ENCODE assay signal across 8 cellular contexts in genomic region chr6:82589509-82590206, GRCh38.
DNase-seq lines count a peak whose midpoint lies in the region; ATAC-seq and FAIRE-seq lines count a peak whose summit lies in the region.

No MANE protein-coding gene starts in this region.

- peaks cover 12% of the 10 kb centered on the region for H3K4me1 Mint-ChIP-seq in T-helper 17 cell
- no peaks in the 10 kb centered on the region for H3K4me1 Mint-ChIP-seq in naive thymus-derived CD8-positive, alpha-beta T cell

- H3K27me3 Mint-ChIP-seq in T-helper 17 cell: peaks cover 11% of the 10 kb centered on the region
- peaks cover 0 to 3% (median 0%) of the 10 kb centered on the region in 5 donors for H3K27me3 Mint-ChIP-seq in naive thymus-derived CD8-positive, alpha-beta T cell

- ATAC-seq in GM21360 (IDR thresholded peaks at IDR 0.05; ENCODE audit: unreplicated experiment): peak; percentile 84
- ATAC-seq in T-helper 17 cell: peak; percentile 48
- no peak for ATAC-seq in GM19395 (IDR thresholded peaks at IDR 0.05; ENCODE audit: unreplicated experiment)
- ATAC-seq in naive thymus-derived CD8-positive, alpha-beta T cell: no peak

- H3K36me3 Mint-ChIP-seq in T-helper 17 cell (ENCODE audit: low read depth): no peaks in the 10 kb centered on the region
- no peaks in the 10 kb centered on the region for H3K36me3 Mint-ChIP-seq in naive thymus-derived CD8-positive, alpha-beta T cell

- DNase-seq in EH (ENCODE audit: low read depth) (peak; percentile 90), HTR-8/SVneo (ENCODE audit: insufficient read length, low spot score) (peak; percentile 32), T-helper 17 cell (no peak), left kidney (ENCODE audit: low read depth, low spot score) (peak; percentile 41), CD1c-positive myeloid dendritic cell (ENCODE audit: extremely low spot score) (no peak)
- DNase-seq in naive thymus-derived CD8-positive, alpha-beta T cell: no peak

- H3K27ac Mint-ChIP-seq in T-helper 17 cell: no peak overlapping the region
- peak overlapping the region in 1 of 10 donors; percentile 22 for H3K27ac Mint-ChIP-seq in naive thymus-derived CD8-positive, alpha-beta T cell

- H3K4me3 Mint-ChIP-seq in T-helper 17 cell: no peak overlapping the region
- no peak overlapping the region for H3K4me3 Mint-ChIP-seq in naive thymus-derived CD8-positive, alpha-beta T cell

- POLR2A ChIA-PET in naive thymus-derived CD8-positive, alpha-beta T cell (lab: Charles Lee): no interaction called here

- H3K9me3 ChIP-seq in T-helper 17 cell (ENCODE audit: control insufficient read depth, low read length, poor library complexity, severe bottlenecking): no peaks in the 10 kb centered on the region

- FAIRE-seq in HTR-8/SVneo (lab: Jason Lieb, UNC): no peak

- peaks cover 0 to 11% (median 0%) of the 10 kb centered on the region in 9 donors for H3K9me3 Mint-ChIP-seq in naive thymus-derived CD8-positive, alpha-beta T cell

Comparison
In these comparisons a context has a peak if more than half of its experiments do, and no peak if none do; other contexts are left out.
1. DNase-seq: peak in EH (single experiment), HTR-8/SVneo (single experiment) and left kidney (single experiment); none in T-helper 17 cell (0 of 3), CD1c-positive myeloid dendritic cell (single experiment) and naive thymus-derived CD8-positive, alpha-beta T cell (0 of 10).
2. ATAC-seq: peak in GM21360 (single experiment) and T-helper 17 cell (single experiment); none in GM19395 (single experiment) and naive thymus-derived CD8-positive, alpha-beta T cell (0 of 2).